Comparison of ENCODE assay signal across 1 cellular context in genomic region chr20:64035933-64036345, GRCh38.
TF ChIP-seq lines count a peak whose summit lies in the region.

TSS of gene C20orf204 (plus strand) at chr20:64036182. CDS start at chr20:64036324, 142 bp downstream.

TF ChIP-seq in HepG2, 621 proteins besides CTCF, POLR2A, EP300 and RAD21 (continued from another document and continues in another):
- TF ChIP-seq MYNN (CRISPR knock-in tag; IDR thresholded peaks at IDR 0.05; ENCODE audit: low read depth) (no peak), ZIK1 (CRISPR knock-in tag; IDR thresholded peaks at IDR 0.05; ENCODE audit: borderline replicate concordance, low read depth) (0 out of 2 replicates have a peak, but pooled peaks have one; percentile 57), ZNF772 (CRISPR knock-in tag; IDR thresholded peaks at IDR 0.05) (peak; percentile 95), PCBP2 (optimal IDR thresholded peaks at IDR 0.05; ENCODE audit: low read depth, low read length, poor library complexity, severe bottlenecking) (no peak), PHF5A (CRISPR knock-in tag; IDR thresholded peaks at IDR 0.05; ENCODE audit: low read depth, unreplicated experiment) (peak; percentile 86), ZNF501 (CRISPR knock-in tag; IDR thresholded peaks at IDR 0.05) (peak; percentile 50; the same call in 1 of the 2 replicates), RFX5 (IDR thresholded peaks at IDR 0.05; ENCODE audit: low read depth, low read length) (no peak), ZSCAN21 (CRISPR knock-in tag; IDR thresholded peaks at IDR 0.05; ENCODE audit: borderline replicate concordance) (peak; percentile 71), ZNF678 (CRISPR knock-in tag; IDR thresholded peaks at IDR 0.05) (0 out of 2 replicates have a peak, but pooled peaks have one; percentile 52), NFYC (CRISPR knock-in tag; IDR thresholded peaks at IDR 0.05) (no peak), ZNF543 (CRISPR knock-in tag; IDR thresholded peaks at IDR 0.05) (peak; percentile 96), KDM5B (CRISPR knock-in tag; IDR thresholded peaks at IDR 0.05; ENCODE audit: borderline replicate concordance) (peak; percentile 79; the same call in 1 of the 2 replicates), CCDC6 (CRISPR knock-in tag; IDR thresholded peaks at IDR 0.05) (peak; percentile 78; the same call in 1 of the 2 replicates), PLRG1 (conservative IDR thresholded peaks at IDR 0.05) (no peak), PRDM15 (CRISPR knock-in tag; IDR thresholded peaks at IDR 0.05) (no peak), ZFP1 (CRISPR knock-in tag; IDR thresholded peaks at IDR 0.05) (no peak; the same call in 1 of the 2 replicates), JUND (CRISPR knock-in tag; IDR thresholded peaks at IDR 0.05) (no peak), ZFP41 (CRISPR knock-in tag; IDR thresholded peaks at IDR 0.05; ENCODE audit: borderline replicate concordance) (no peak; the same call in 1 of the 2 replicates), ZSCAN25 (CRISPR knock-in tag; IDR thresholded peaks at IDR 0.05) (peak; percentile 93), ZNF644 (CRISPR knock-in tag; IDR thresholded peaks at IDR 0.05; ENCODE audit: low read depth) (peak; percentile 28; the same call in 1 of the 2 replicates), NONO (IDR thresholded peaks at IDR 0.05) (no peak), NONO (CRISPR knock-in tag; conservative IDR thresholded peaks at IDR 0.05) (peak; percentile 98), LBX2 (CRISPR knock-in tag; IDR thresholded peaks at IDR 0.05; ENCODE audit: borderline replicate concordance) (no peak; the same call in 1 of the 2 replicates), TFE3 (CRISPR knock-in tag; IDR thresholded peaks at IDR 0.05) (0 out of 2 replicates have a peak, but pooled peaks have one; percentile 14), MLLT10 (CRISPR knock-in tag; IDR thresholded peaks at IDR 0.05) (no peak), REST (IDR thresholded peaks at IDR 0.05; ENCODE audit: borderline replicate concordance in 1 of 2, low read depth in 1 of 2, low read length in 2 of 2) (peak in 1 of 2 experiments; percentile 26; a peak in 1 of 4 replicates), ZBTB38 (CRISPR knock-in tag; IDR thresholded peaks at IDR 0.05) (peak; percentile 94), IRF9 (CRISPR knock-in tag; IDR thresholded peaks at IDR 0.05; ENCODE audit: borderline replicate concordance) (peak; percentile 92), HDAC2 (CRISPR knock-in tag; IDR thresholded peaks at IDR 0.05) (peak; percentile 47; the same call in 1 of the 2 replicates), TAF1 (CRISPR knock-in tag; IDR thresholded peaks at IDR 0.05) (peak; percentile 80; the same call in 1 of the 2 replicates), ZNF670 (CRISPR knock-in tag; IDR thresholded peaks at IDR 0.05; ENCODE audit: borderline replicate concordance) (no peak), ZSCAN12 (CRISPR knock-in tag; IDR thresholded peaks at IDR 0.05) (no peak), JUNB (CRISPR knock-in tag; IDR thresholded peaks at IDR 0.05; ENCODE audit: borderline replicate concordance) (0 out of 2 replicates have a peak, but pooled peaks have one; percentile 55), ZNF232 (CRISPR knock-in tag; IDR thresholded peaks at IDR 0.05; ENCODE audit: borderline replicate concordance) (no peak; the same call in 1 of the 2 replicates), ZNF607 (CRISPR knock-in tag; IDR thresholded peaks at IDR 0.05; ENCODE audit: borderline replicate concordance) (peak; percentile 84; the same call in 1 of the 2 replicates), ZNF317 (CRISPR knock-in tag; IDR thresholded peaks at IDR 0.05) (no peak), ZNF12 (CRISPR knock-in tag; IDR thresholded peaks at IDR 0.05) (0 out of 2 replicates have a peak, but pooled peaks have one; percentile 34), ZNF17 (CRISPR knock-in tag; IDR thresholded peaks at IDR 0.05) (no peak), ZNF576 (CRISPR knock-in tag; IDR thresholded peaks at IDR 0.05) (no peak), ELF1 (CRISPR knock-in tag; IDR thresholded peaks at IDR 0.05) (0 out of 2 replicates have a peak, but pooled peaks have one; percentile 30), HMG20B (CRISPR knock-in tag; conservative IDR thresholded peaks at IDR 0.05) (peak; percentile 40), SP4 (CRISPR knock-in tag; IDR thresholded peaks at IDR 0.05) (no peak), BRF2 (CRISPR knock-in tag; IDR thresholded peaks at IDR 0.05) (no peak), ZKSCAN8 (CRISPR knock-in tag; IDR thresholded peaks at IDR 0.05; ENCODE audit: borderline replicate concordance) (peak; percentile 67; the same call in 1 of the 2 replicates), THAP7 (CRISPR knock-in tag; IDR thresholded peaks at IDR 0.05) (peak; percentile 77; the same call in 1 of the 2 replicates), TIGD3 (CRISPR knock-in tag; IDR thresholded peaks at IDR 0.05; ENCODE audit: borderline replicate concordance) (no peak), FIP1L1 (IDR thresholded peaks at IDR 0.05; ENCODE audit: borderline replicate concordance, insufficient read depth, low read depth, low read length) (no peak), ZNF800 (CRISPR knock-in tag; IDR thresholded peaks at IDR 0.05) (peak; percentile 72; the same call in 1 of the 2 replicates), ZNF614 (CRISPR knock-in tag; IDR thresholded peaks at IDR 0.05; ENCODE audit: borderline replicate concordance) (peak; percentile 78; the same call in 1 of the 2 replicates), ZKSCAN5 (CRISPR knock-in tag; IDR thresholded peaks at IDR 0.05) (no peak)
